In genomic region chr2:27720004-27720551, GRCh38 we compare ENCODE assay signal across 8 cellular contexts. TPM values are rescaled to one million over a fixed set of nuclear protein-coding genes. Genes with fewer than 3 reads are reported as not detected.
DNase-seq lines count a peak whose midpoint lies in the region; TF ChIP-seq lines count a peak whose summit lies in the region.

No MANE protein-coding gene starts in this region.

- DNase-seq in ELR (ENCODE audit: low read depth) (peak; percentile 97), SJCRH30 (peak; percentile 49 to 52), mammary epithelial cell (peak; percentile 97), skeletal muscle cell (ENCODE audit: low read depth) (peak; percentile 96), WERI-Rb-1 (no peak), endodermal cell (no peak), NCI-H1930 (lab: John Stamatoyannopoulos, UW) (no peak), NCI-H774 (lab: John Stamatoyannopoulos, UW) (no peak)

- H3K27ac Mint-ChIP-seq in endodermal cell = no peak overlapping the region

- CTCF ChIA-PET in mammary epithelial cell (lab: Charles Lee; ENCODE audit: low non-redundant PET) = no interaction called here

- H3K27ac ChIP-seq in SJCRH30 (no peak overlapping the region), mammary epithelial cell (ENCODE audit: insufficient read depth, low read depth, low read length) (peak overlapping the region; percentile 26), WERI-Rb-1 (no peak overlapping the region), endodermal cell (ENCODE audit: low read depth, low read length) (no peak overlapping the region)

- peaks cover 24% of the 10 kb centered on the region for H3K27me3 Mint-ChIP-seq in endodermal cell (ENCODE audit: insufficient read depth)

- intact Hi-C loops in mammary epithelial cell (cut with micrococcal nuclease) = loop anchor here (1.0 to 2.0 kb wide), 2 partner anchors 14 to 17 kb away; no protein-coding TSS in a partner anchor

- H3K9me3 Mint-ChIP-seq in endodermal cell = no peaks in the 10 kb centered on the region

- no peak overlapping the region for H3K4me3 Mint-ChIP-seq in endodermal cell

- no peaks in the 10 kb centered on the region for H3K36me3 Mint-ChIP-seq in endodermal cell (ENCODE audit: low read depth)

- dilution Hi-C loops in mammary epithelial cell (cut with HindIII; ENCODE audit: low sequenced_read_pairs) = loop anchor here (5.0 to 25.0 kb wide), 2 partner anchors 52 to 692 kb away; partner anchors contain the start of gene MRPL33

- 4% methylated on average over 7 of the region's 7 CpGs for WGBS in mammary epithelial cell (ENCODE audit: low coverage, missing lambda C conversion rate)
- WGBS in endodermal cell (ENCODE audit: insufficient coverage in 1 of 2, insufficient read length in 1 of 2), 2 experiments = 70 to 81% methylated on average over 5 to 7 of the region's 7 CpGs

- no peaks in the 10 kb centered on the region for H3K79me2 ChIP-seq in mammary epithelial cell (ENCODE audit: insufficient read depth, low read length)

- H2AFZ ChIP-seq in mammary epithelial cell (ENCODE audit: low read depth, low read length) = no peak overlapping the region

- H3K27me3 ChIP-seq in SJCRH30 (no peaks in the 10 kb centered on the region), mammary epithelial cell (ENCODE audit: insufficient read depth, low read length) (no peaks in the 10 kb centered on the region), WERI-Rb-1 (ENCODE audit: insufficient read depth, low read depth, severe bottlenecking) (no peaks in the 10 kb centered on the region), endodermal cell (ENCODE audit: control insufficient read depth, insufficient read depth, low read length, poor library complexity, severe bottlenecking) (peaks cover 10% of the 10 kb centered on the region)

- peaks cover 13% of the 10 kb centered on the region for H3K4me1 Mint-ChIP-seq in endodermal cell

- H4K20me1 ChIP-seq in mammary epithelial cell (ENCODE audit: insufficient read depth, low read length) = no peaks in the 10 kb centered on the region

- no TSS peak for BruUV-seq in mammary epithelial cell (replicated peaks; lab: Mats Ljungman, UMichigan)

- H3K4me1 ChIP-seq in SJCRH30 = peaks cover 12% of the 10 kb centered on the region
- peaks cover 50% of the 10 kb centered on the region for H3K4me1 ChIP-seq in mammary epithelial cell (ENCODE audit: insufficient read depth, low read length)
- no peaks in the 10 kb centered on the region for H3K4me1 ChIP-seq in endodermal cell (ENCODE audit: control insufficient read depth, insufficient read depth, low read length)

- H3K36me3 ChIP-seq in SJCRH30 = no peaks in the 10 kb centered on the region
- no peaks in the 10 kb centered on the region for H3K36me3 ChIP-seq in mammary epithelial cell (ENCODE audit: insufficient read depth, low read length)
- no peaks in the 10 kb centered on the region for H3K36me3 ChIP-seq in WERI-Rb-1
- H3K36me3 ChIP-seq in endodermal cell (ENCODE audit: control insufficient read depth, insufficient read depth, low read length) = no peaks in the 10 kb centered on the region

- H3K9me3 ChIP-seq in SJCRH30 (replicated peaks) = no peaks in the 10 kb centered on the region
- no peaks in the 10 kb centered on the region for H3K9me3 ChIP-seq in mammary epithelial cell (replicated peaks; ENCODE audit: insufficient read depth, low read length)
- no peaks in the 10 kb centered on the region for H3K9me3 ChIP-seq in WERI-Rb-1 (ENCODE audit: severe bottlenecking)
- H3K9me3 ChIP-seq in endodermal cell (ENCODE audit: control insufficient read depth, low read length) = no peaks in the 10 kb centered on the region

- no peak overlapping the region for H3K9ac ChIP-seq in mammary epithelial cell (ENCODE audit: insufficient read depth, low read length)
- H3K9ac ChIP-seq in endodermal cell (ENCODE audit: extremely low read depth, low read length, poor library complexity, severe bottlenecking) = no peak overlapping the region

- no peak overlapping the region for H3K4me2 ChIP-seq in mammary epithelial cell (ENCODE audit: insufficient read depth, low read depth, low read length)

- no peak overlapping the region for H3K4me3 ChIP-seq in SJCRH30
- no peak overlapping the region for H3K4me3 ChIP-seq in mammary epithelial cell (replicated peaks in 1 of 3; ENCODE audit: insufficient read depth in 1 of 3, low read depth in 2 of 3, low read length in 3 of 3)
- no peak overlapping the region for H3K4me3 ChIP-seq in skeletal muscle cell (ENCODE audit: low read depth, low read length)
- no peak overlapping the region for H3K4me3 ChIP-seq in WERI-Rb-1 (ENCODE audit: low read depth, low read length)
- no peak overlapping the region for H3K4me3 ChIP-seq in endodermal cell (ENCODE audit: low read length)

- in situ Hi-C loops in mammary epithelial cell (cut with MboI; ENCODE audit: low sequenced_read_pairs in 2 of 2) = no loop called here

- TF ChIP-seq CTCF in mammary epithelial cell (conservative IDR thresholded peaks at IDR 0.05 in 1 of 2, IDR thresholded peaks at IDR 0.05 in 1 of 2; ENCODE audit: extremely low read depth in 1 of 2, insufficient read depth in 1 of 2, low read depth in 1 of 2, low read length in 2 of 2) (no peak), WERI-Rb-1 (IDR thresholded peaks at IDR 0.05; ENCODE audit: low read depth, low read length) (no peak), endodermal cell (conservative IDR thresholded peaks at IDR 0.05) (no peak)

RNA-seq across cellular contexts. Expression of gene MRPL33, which starts 51.4 kb away (rescaled TPM):
- total RNA-seq in SJCRH30 (2014; rRNA removed; shearing (Covaris generic)) = 180 and 212 TPM in 2 replicates
- total RNA-seq in mammary epithelial cell = 10 to 100 TPM; 40.2 to 83.6 TPM
- polyA plus RNA-seq in mammary epithelial cell = 61.7 TPM
- polyA minus RNA-seq in mammary epithelial cell = 1.9 TPM
- total RNA-seq in endodermal cell = 10 to 100 TPM; 69.5 to 80.6 TPM
- polyA plus RNA-seq in endodermal cell (2013, experiment 1 of 2) = 111 TPM
- polyA plus RNA-seq in endodermal cell (2013, experiment 2 of 2) = 118 TPM

RNA-seq across cellular contexts. Expression of gene SLC4A1AP, which starts 56.4 kb away (rescaled TPM):
- total RNA-seq in SJCRH30 (2014; rRNA removed; shearing (Covaris generic)) = 36.0 and 41.6 TPM in 2 replicates
- total RNA-seq in mammary epithelial cell (10 to 100 TPM; 23.8 to 26.1 TPM), endodermal cell (10 to 100 TPM; 24.7 to 24.9 TPM)
- 10.9 TPM for polyA plus RNA-seq in mammary epithelial cell
- polyA minus RNA-seq in mammary epithelial cell = 5.4 TPM
- polyA plus RNA-seq in endodermal cell (2013, experiment 1 of 2) = 23.7 TPM
- 26.1 TPM for polyA plus RNA-seq in endodermal cell (2013, experiment 2 of 2)

RNA-seq across cellular contexts. Expression of gene SUPT7L, which starts 56.7 kb away (rescaled TPM):
- 48.5 and 51.2 TPM in 2 replicates for total RNA-seq in SJCRH30 (2014; rRNA removed; shearing (Covaris generic))
- total RNA-seq in mammary epithelial cell (10 to 100 TPM; 31.2 to 46.2 TPM), endodermal cell (10 to 100 TPM; 43.3 to 43.9 TPM)
- polyA plus RNA-seq in mammary epithelial cell = 28.8 TPM
- 13.9 TPM for polyA minus RNA-seq in mammary epithelial cell
- 40.9 TPM for polyA plus RNA-seq in endodermal cell (2013, experiment 1 of 2)
- polyA plus RNA-seq in endodermal cell (2013, experiment 2 of 2) = 36.3 TPM

Comparison
In these comparisons a context has a peak if more than half of its experiments do, and no peak if none do; other contexts are left out.
1. DNase-seq: peak in ELR (single experiment), SJCRH30 (2 of 2), mammary epithelial cell (single experiment) and skeletal muscle cell (single experiment); none in WERI-Rb-1 (single experiment), endodermal cell (single experiment), NCI-H1930 (0 of 2) and NCI-H774 (single experiment).